In the genomic region with DNA sequence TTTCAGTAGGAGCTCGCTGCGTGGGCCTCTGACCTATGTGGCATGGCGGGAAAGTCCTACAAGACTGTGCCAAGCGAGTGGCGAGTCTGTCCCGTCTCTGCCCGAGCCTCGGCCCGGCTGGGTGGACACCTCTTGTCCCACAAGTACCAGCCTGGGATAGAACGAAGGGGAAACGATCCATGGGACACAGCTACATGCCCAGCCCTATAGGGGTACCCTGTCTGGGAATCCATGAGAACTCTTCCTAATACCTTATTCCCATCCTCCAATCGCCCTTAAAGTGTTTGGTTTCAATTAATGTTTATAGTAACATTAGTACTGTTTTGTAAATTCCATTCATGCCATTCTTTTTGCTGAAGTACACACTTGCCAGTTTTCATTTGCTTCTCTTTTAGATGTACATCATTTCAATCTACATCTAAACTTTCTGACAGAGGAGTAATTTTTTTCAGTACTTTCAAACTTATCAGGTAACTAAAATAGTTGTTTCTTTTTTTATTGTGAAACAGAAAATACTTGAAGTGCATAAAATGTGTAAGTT, we compare ENCODE assay signal across 8 cellular contexts. TPM values are rescaled to one million over a fixed set of nuclear protein-coding genes. Genes with fewer than 3 reads are reported as not detected.
DNase-seq lines count a peak whose midpoint lies in the region; ATAC-seq and TF ChIP-seq lines count a peak whose summit lies in the region.

No MANE protein-coding gene starts in this region.

- peak overlapping the region in 5 of 10 donors; percentile 44 to 92 (median 63) for H3K27ac Mint-ChIP-seq in naive thymus-derived CD8-positive, alpha-beta T cell

- peaks cover 25 to 51% (median 32%) of the 10 kb centered on the region in 3 donors for H3K36me3 Mint-ChIP-seq in naive thymus-derived CD8-positive, alpha-beta T cell

- DNase-seq in AG10803 (ENCODE audit: low read depth) (peak; percentile 31), dorsolateral prefrontal cortex (no peak), islet precursor cell (no peak)
- no peak for DNase-seq in naive thymus-derived CD8-positive, alpha-beta T cell

- peaks cover 0 to 53% (median 25%) of the 10 kb centered on the region in 9 donors for H3K9me3 Mint-ChIP-seq in naive thymus-derived CD8-positive, alpha-beta T cell

- H3F3A ChIP-seq in neural cell (ENCODE audit: insufficient read depth, low read length, poor library complexity, severe bottlenecking), result no peaks in the 10 kb centered on the region

- H3K27me3 ChIP-seq in dorsolateral prefrontal cortex (no peaks in the 10 kb centered on the region), neural cell (ENCODE audit: insufficient read depth, low read depth, low read length) (no peaks in the 10 kb centered on the region)

- intact Hi-C loops in dorsolateral prefrontal cortex (cut with DNase I), result loop anchor here in 1 of 2 donors (1.0 to 10.0 kb wide), 6 partner anchors 11 to 314 kb away; partner anchors contain the start of genes ZNF260, ZNF345, ZNF420 and ZNF567

- H3K9me2 ChIP-seq in neural cell (ENCODE audit: insufficient read depth, low read length), result no peaks in the 10 kb centered on the region

- POLR2A ChIA-PET in naive thymus-derived CD8-positive, alpha-beta T cell (lab: Charles Lee), result interaction anchor here (0.6 to 4.8 kb wide), 5 partner anchors 11 to 171 kb away, joined by 3 to 99 read pairs (median 7); partner anchors contain the start of gene ZNF345

- H3K27me3 Mint-ChIP-seq in naive thymus-derived CD8-positive, alpha-beta T cell, result no peaks in the 10 kb centered on the region

- H3K4me3 Mint-ChIP-seq in naive thymus-derived CD8-positive, alpha-beta T cell, result no peak overlapping the region

- no peak for TF ChIP-seq EP300 in neural cell (conservative IDR thresholded peaks at IDR 0.05; ENCODE audit: poor library complexity, severe bottlenecking)

- H3K9ac ChIP-seq in neural cell (ENCODE audit: low read length), result peak overlapping the region; percentile 97

- H2AFZ ChIP-seq in neural cell (ENCODE audit: low read depth, low read length), result peak overlapping the region; percentile 90

- H3K4me3 ChIP-seq in AG10803 (ENCODE audit: low read length), result peak overlapping the region; percentile 88
- H3K4me3 ChIP-seq in dorsolateral prefrontal cortex, result peak overlapping the region; percentile 65 to 99 (median 82)
- H3K4me3 ChIP-seq in neural cell (ENCODE audit: low read length), result peak overlapping the region; percentile 88

- peaks cover 3 to 15% (median 9%) of the 10 kb centered on the region in 4 donors for H3K4me1 Mint-ChIP-seq in naive thymus-derived CD8-positive, alpha-beta T cell

- TF ChIP-seq CTCF in AG10803 (conservative IDR thresholded peaks at IDR 0.05; ENCODE audit: low read length), result no peak
- no peak for TF ChIP-seq CTCF in dorsolateral prefrontal cortex (IDR thresholded peaks at IDR 0.05 in 54 of 56, conservative IDR thresholded peaks at IDR 0.05 in 2 of 56; ENCODE audit: low read depth in 1 of 56, partially characterized antibody in 56 of 56)
- TF ChIP-seq CTCF in neural cell (IDR thresholded peaks at IDR 0.05; ENCODE audit: poor library complexity, severe bottlenecking), result no peak

- no peaks in the 10 kb centered on the region for H4K20me1 ChIP-seq in neural cell (ENCODE audit: insufficient read depth)

- H3K79me2 ChIP-seq in neural cell (replicated peaks; ENCODE audit: insufficient read depth, low read length), result peaks cover 18% of the 10 kb centered on the region

- H3K27ac ChIP-seq in dorsolateral prefrontal cortex, result peak overlapping the region; percentile 79 to 99 (median 94)
- peak overlapping the region; percentile 98 for H3K27ac ChIP-seq in neural cell (ENCODE audit: low read length)

- ATAC-seq in HG03196 (IDR thresholded peaks at IDR 0.05; ENCODE audit: unreplicated experiment), result peak; percentile 14
- ATAC-seq in GM21576 (IDR thresholded peaks at IDR 0.05; ENCODE audit: unreplicated experiment), result no peak
- no peak for ATAC-seq in naive thymus-derived CD8-positive, alpha-beta T cell
- no peak for ATAC-seq in GM19467 (IDR thresholded peaks at IDR 0.05; ENCODE audit: unreplicated experiment)

- peaks cover 3% of the 10 kb centered on the region for H3K36me3 ChIP-seq in neural cell (ENCODE audit: insufficient read depth, low read length)

- peak overlapping the region; percentile 100 for H3K4me2 ChIP-seq in neural cell (ENCODE audit: low read length)

- TF ChIP-seq RAD21 in neural cell (conservative IDR thresholded peaks at IDR 0.05), result no peak

- no peaks in the 10 kb centered on the region for H3K9me3 ChIP-seq in neural cell (ENCODE audit: low read length)

TF ChIP-seq in neural cell, 6 proteins besides CTCF, POLR2A, EP300 and RAD21:
- TF ChIP-seq EZH2 (IDR thresholded peaks at IDR 0.05; ENCODE audit: borderline replicate concordance, insufficient read depth, low read length, poor library complexity, severe bottlenecking) (no peak), SMC3 (conservative IDR thresholded peaks at IDR 0.05; ENCODE audit: poor library complexity) (no peak), TAF1 (IDR thresholded peaks at IDR 0.05; ENCODE audit: low read depth) (no peak), MXI1 (conservative IDR thresholded peaks at IDR 0.05; ENCODE audit: poor library complexity, severe bottlenecking) (no peak), POLR2AphosphoS5 (IDR thresholded peaks at IDR 0.05) (no peak)
- TF ChIP-seq, protein P1, sequence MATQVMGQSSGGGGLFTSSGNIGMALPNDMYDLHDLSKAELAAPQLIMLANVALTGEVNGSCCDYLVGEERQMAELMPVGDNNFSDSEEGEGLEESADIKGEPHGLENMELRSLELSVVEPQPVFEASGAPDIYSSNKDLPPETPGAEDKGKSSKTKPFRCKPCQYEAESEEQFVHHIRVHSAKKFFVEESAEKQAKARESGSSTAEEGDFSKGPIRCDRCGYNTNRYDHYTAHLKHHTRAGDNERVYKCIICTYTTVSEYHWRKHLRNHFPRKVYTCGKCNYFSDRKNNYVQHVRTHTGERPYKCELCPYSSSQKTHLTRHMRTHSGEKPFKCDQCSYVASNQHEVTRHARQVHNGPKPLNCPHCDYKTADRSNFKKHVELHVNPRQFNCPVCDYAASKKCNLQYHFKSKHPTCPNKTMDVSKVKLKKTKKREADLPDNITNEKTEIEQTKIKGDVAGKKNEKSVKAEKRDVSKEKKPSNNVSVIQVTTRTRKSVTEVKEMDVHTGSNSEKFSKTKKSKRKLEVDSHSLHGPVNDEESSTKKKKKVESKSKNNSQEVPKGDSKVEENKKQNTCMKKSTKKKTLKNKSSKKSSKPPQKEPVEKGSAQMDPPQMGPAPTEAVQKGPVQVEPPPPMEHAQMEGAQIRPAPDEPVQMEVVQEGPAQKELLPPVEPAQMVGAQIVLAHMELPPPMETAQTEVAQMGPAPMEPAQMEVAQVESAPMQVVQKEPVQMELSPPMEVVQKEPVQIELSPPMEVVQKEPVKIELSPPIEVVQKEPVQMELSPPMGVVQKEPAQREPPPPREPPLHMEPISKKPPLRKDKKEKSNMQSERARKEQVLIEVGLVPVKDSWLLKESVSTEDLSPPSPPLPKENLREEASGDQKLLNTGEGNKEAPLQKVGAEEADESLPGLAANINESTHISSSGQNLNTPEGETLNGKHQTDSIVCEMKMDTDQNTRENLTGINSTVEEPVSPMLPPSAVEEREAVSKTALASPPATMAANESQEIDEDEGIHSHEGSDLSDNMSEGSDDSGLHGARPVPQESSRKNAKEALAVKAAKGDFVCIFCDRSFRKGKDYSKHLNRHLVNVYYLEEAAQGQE (IDR thresholded peaks at IDR 0.05; ENCODE audit: borderline replicate concordance), result no peak

RNA-seq across cellular contexts. Expression of gene ZNF790, which starts 0.7 kb away (rescaled TPM):
- 10 to 100 TPM in 105 of 120 experiments, 1 to 10 TPM in 15; 8.6 to 21.8 (median 12.8) TPM for total RNA-seq in dorsolateral prefrontal cortex
- polyA plus RNA-seq in neural cell, result 11.0 and 12.0 TPM in 2 replicates
- 25.8 and 39.4 TPM in 2 replicates for polyA minus RNA-seq in neural cell
- 10 to 100 TPM; 16.6 to 20.6 TPM for total RNA-seq in naive thymus-derived CD8-positive, alpha-beta T cell
- polyA plus RNA-seq in naive thymus-derived CD8-positive, alpha-beta T cell, result 1 to 10 TPM; 5.1 to 6.6 (median 5.7) TPM

RNA-seq across cellular contexts. Expression of gene ZNF345, which starts 11.8 kb away (rescaled TPM):
- total RNA-seq in dorsolateral prefrontal cortex, result 10 to 100 TPM in 66 of 120 experiments, 1 to 10 TPM in 54; 4.2 to 23.2 (median 10.2) TPM
- 15.4 and 20.9 TPM in 2 replicates for polyA plus RNA-seq in neural cell
- polyA minus RNA-seq in neural cell, result 38.5 and 44.0 TPM in 2 replicates
- total RNA-seq in naive thymus-derived CD8-positive, alpha-beta T cell, result 10 to 100 TPM; 16.0 to 19.6 TPM
- 1 to 10 TPM; 5.1 to 10.0 (median 6.8) TPM for polyA plus RNA-seq in naive thymus-derived CD8-positive, alpha-beta T cell
